ENCODE assay signal across 8 cellular contexts in the genomic region with DNA sequence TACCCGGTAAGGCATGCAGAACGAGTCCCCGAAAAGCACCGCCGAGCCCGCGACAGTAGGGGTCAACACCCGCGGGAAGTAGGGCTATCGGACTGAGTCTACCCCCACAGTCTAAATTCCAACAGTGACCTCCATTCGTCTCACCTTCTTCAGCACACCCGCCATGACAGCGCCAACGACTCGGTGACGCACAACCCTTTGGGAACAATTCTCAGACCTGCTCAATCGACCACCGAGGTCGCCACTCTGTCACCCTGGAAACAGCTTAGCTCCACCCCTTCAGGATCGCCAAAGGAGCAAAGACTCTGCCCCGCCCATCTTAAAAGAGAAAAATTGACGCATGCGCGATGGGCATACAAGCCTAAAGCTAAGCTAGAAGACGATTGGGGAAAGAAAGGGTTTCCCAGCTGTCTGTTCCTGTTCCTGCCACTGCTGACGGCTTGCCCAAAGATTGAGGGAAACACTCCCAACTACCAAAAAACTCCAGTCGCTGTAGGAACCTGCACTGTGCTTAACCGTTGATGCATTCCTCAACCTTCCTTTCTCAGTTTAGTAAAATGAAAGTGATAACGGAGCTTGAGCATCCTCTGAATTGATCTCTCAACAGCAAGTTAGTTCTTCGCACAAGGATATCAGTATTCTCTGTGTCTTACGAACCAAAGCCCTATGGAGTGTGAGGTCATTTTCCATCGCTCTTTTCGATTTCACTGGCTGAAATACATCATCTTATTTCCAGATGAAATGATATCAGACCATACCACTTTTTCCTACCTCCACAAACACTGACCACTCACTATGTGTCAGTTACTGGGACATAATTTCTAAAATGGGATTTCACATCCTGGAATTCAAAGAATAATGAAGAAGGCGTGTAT. TPM values are rescaled to one million over a fixed set of nuclear protein-coding genes. Genes with fewer than 3 reads are reported as not detected.
A peak's percentile ranks its signal among the peaks of the same experiment; 100 is the strongest.
DNase-seq lines count a peak whose midpoint lies in the region; ATAC-seq and TF ChIP-seq lines count a peak whose summit lies in the region.

A gene (minus strand): TSS at position 188 of the 875 bp plus-strand sequence. CDS start 23 bp downstream, at position 165.

- H3K4me1 ChIP-seq in lower lobe of right lung: peaks cover 28% of the 10 kb centered on the region

- ATAC-seq in lower lobe of right lung: peak; percentile 100

- DNase-seq in COLO668 (lab: John Stamatoyannopoulos, UW; ENCODE audit: unreplicated experiment) (peak; percentile 95), GM20000 (ENCODE audit: low spot score) (peak; percentile 89), HS-5 (ENCODE audit: low read depth) (peak; percentile 92), NK-92 (lab: John Stamatoyannopoulos, UW; ENCODE audit: unreplicated experiment) (peak; percentile 92), lower lobe of right lung (peak; percentile 96)
- peak; percentile 88 to 95 for DNase-seq in activated CD8-positive, alpha-beta memory T cell treated with anti-CD3 and anti-CD28 coated beads for 1 hour (ENCODE audit: extremely low read depth in 1 of 2, low read depth in 1 of 2)
- peak; percentile 97 for DNase-seq in effector CD8-positive, alpha-beta T cell (lab: John Stamatoyannopoulos, UW)
- DNase-seq in stimulated activated CD4-positive, alpha-beta T cell treated with anti-CD3 and anti-CD28 coated beads, TNF-alpha, amount 100 ng/mL, for 24 hours (ENCODE audit: low read depth in 3 of 3): peak; percentile 93 to 97 (median 94)

- TF ChIP-seq CTCF in GM20000 (IDR thresholded peaks at IDR 0.05; ENCODE audit: extremely low read depth, missing control alignments) (no peak), lower lobe of right lung (IDR thresholded peaks at IDR 0.05) (no peak)

- intact Hi-C loops in lower lobe of right lung (cut with DNase I): no loop called here

- peak within 1 kb of the TSS; percentile 82 for H3K27ac ChIP-seq in lower lobe of right lung

- no peaks in the 10 kb centered on the region for H3K9me3 ChIP-seq in lower lobe of right lung

- H3K27me3 ChIP-seq in lower lobe of right lung (ENCODE audit: low read depth): no peaks in the 10 kb centered on the region

- peaks cover 14% of the 10 kb centered on the region for H3K36me3 ChIP-seq in lower lobe of right lung

- peak within 1 kb of the TSS; percentile 68 for H3K4me3 ChIP-seq in lower lobe of right lung

RNA-seq across cellular contexts. Expression of the gene that starts here (rescaled TPM):
- total RNA-seq in lower lobe of right lung: 61.4 TPM

Comparison
In these comparisons a context has a peak if more than half of its experiments do, and no peak if none do; other contexts are left out.
1. Peak in every context shown above with its lines: DNase-seq, ATAC-seq, H3K4me3 ChIP-seq and H3K27ac ChIP-seq.